ENCODE assay signal across 1 cellular context in genomic region chr11:32435511-32435946, GRCh38.
TF ChIP-seq lines count a peak whose summit lies in the region.

WT1 (minus strand) TSS chr11:32435539.

TF ChIP-seq in K562, 482 proteins besides CTCF, POLR2A, EP300 and RAD21 (continued from another document and continues in another):
- TF ChIP-seq, protein P1, sequence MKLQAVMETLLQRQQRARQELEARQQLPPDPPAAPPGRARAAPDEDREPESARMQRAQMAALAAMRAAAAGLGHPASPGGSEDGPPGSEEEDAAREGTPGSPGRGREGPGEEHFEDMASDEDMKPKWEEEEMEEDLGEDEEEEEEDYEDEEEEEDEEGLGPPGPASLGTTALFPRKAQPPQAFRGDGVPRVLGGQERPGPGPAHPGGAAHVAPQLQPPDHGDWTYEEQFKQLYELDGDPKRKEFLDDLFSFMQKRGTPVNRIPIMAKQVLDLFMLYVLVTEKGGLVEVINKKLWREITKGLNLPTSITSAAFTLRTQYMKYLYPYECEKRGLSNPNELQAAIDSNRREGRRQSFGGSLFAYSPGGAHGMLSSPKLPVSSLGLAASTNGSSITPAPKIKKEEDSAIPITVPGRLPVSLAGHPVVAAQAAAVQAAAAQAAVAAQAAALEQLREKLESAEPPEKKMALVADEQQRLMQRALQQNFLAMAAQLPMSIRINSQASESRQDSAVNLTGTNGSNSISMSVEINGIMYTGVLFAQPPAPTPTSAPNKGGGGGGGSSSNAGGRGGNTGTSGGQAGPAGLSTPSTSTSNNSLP (IDR thresholded peaks at IDR 0.05; ENCODE audit: borderline replicate concordance, low read depth, low read length) = no peak
- TF ChIP-seq ZNF584 (CRISPR knock-in tag; IDR thresholded peaks at IDR 0.05; ENCODE audit: low read depth) = no peak
- TF ChIP-seq TFAM (CRISPR knock-in tag; conservative IDR thresholded peaks at IDR 0.05) = no peak
- no peak for TF ChIP-seq ZBED1 (IDR thresholded peaks at IDR 0.05)
- no peak for TF ChIP-seq ZNF280B (CRISPR knock-in tag; IDR thresholded peaks at IDR 0.05)
- no peak for TF ChIP-seq TOE1 (IDR thresholded peaks at IDR 0.05; ENCODE audit: borderline replicate concordance)
- no peak for TF ChIP-seq TOE1 (CRISPR knock-in tag; IDR thresholded peaks at IDR 0.05; ENCODE audit: borderline replicate concordance, low read depth)
- TF ChIP-seq ZNF511 (CRISPR knock-in tag; IDR thresholded peaks at IDR 0.05) = no peak; the same call in 1 of the 2 replicates
- no peak for TF ChIP-seq PTRF (tag; IDR thresholded peaks at IDR 0.05)
- TF ChIP-seq ZNF174 (CRISPR knock-in tag; IDR thresholded peaks at IDR 0.05) = no peak
- TF ChIP-seq BRD9 (IDR thresholded peaks at IDR 0.05; ENCODE audit: low read depth, partially characterized antibody) = no peak
- TF ChIP-seq KDM2B (CRISPR knock-in tag; IDR thresholded peaks at IDR 0.05) = 0 out of 2 replicates have a peak, but pooled peaks have one; percentile 24
- TF ChIP-seq, protein P2, sequence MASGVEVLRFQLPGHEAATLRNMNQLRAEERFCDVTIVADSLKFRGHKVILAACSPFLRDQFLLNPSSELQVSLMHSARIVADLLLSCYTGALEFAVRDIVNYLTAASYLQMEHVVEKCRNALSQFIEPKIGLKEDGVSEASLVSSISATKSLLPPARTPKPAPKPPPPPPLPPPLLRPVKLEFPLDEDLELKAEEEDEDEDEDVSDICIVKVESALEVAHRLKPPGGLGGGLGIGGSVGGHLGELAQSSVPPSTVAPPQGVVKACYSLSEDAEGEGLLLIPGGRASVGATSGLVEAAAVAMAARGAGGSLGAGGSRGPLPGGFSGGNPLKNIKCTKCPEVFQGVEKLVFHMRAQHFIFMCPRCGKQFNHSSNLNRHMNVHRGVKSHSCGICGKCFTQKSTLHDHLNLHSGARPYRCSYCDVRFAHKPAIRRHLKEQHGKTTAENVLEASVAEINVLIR (CRISPR knock-in tag; IDR thresholded peaks at IDR 0.05) = no peak
- no peak for TF ChIP-seq PPARD (CRISPR knock-in tag; IDR thresholded peaks at IDR 0.05)
- TF ChIP-seq RBM34 (IDR thresholded peaks at IDR 0.05; ENCODE audit: borderline replicate concordance, insufficient read depth, low read length) = no peak
- TF ChIP-seq PREB (CRISPR knock-in tag; IDR thresholded peaks at IDR 0.05) = no peak
- TF ChIP-seq RBM25 (IDR thresholded peaks at IDR 0.05; ENCODE audit: low read depth, low read length, severe bottlenecking) = no peak
- no peak for TF ChIP-seq ZNF133 (CRISPR knock-in tag; IDR thresholded peaks at IDR 0.05)
- TF ChIP-seq, protein P3, sequence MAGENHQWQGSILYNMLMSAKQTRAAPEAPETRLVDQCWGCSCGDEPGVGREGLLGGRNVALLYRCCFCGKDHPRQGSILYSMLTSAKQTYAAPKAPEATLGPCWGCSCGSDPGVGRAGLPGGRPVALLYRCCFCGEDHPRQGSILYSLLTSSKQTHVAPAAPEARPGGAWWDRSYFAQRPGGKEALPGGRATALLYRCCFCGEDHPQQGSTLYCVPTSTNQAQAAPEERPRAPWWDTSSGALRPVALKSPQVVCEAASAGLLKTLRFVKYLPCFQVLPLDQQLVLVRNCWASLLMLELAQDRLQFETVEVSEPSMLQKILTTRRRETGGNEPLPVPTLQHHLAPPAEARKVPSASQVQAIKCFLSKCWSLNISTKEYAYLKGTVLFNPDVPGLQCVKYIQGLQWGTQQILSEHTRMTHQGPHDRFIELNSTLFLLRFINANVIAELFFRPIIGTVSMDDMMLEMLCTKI (IDR thresholded peaks at IDR 0.05; ENCODE audit: partially characterized antibody) = no peak
- no peak for TF ChIP-seq ZNF655 (CRISPR knock-in tag; IDR thresholded peaks at IDR 0.05)
- TF ChIP-seq ZNF124 (CRISPR knock-in tag; IDR thresholded peaks at IDR 0.05) = no peak
- TF ChIP-seq PHF8 (IDR thresholded peaks at IDR 0.05; ENCODE audit: borderline replicate concordance, low read length) = peak; percentile 20; the same call in 1 of the 2 replicates
- no peak for TF ChIP-seq SREBF2 (CRISPR knock-in tag; IDR thresholded peaks at IDR 0.05)
- no peak for TF ChIP-seq NR3C1 (CRISPR knock-in tag; IDR thresholded peaks at IDR 0.05)
- no peak for TF ChIP-seq ZEB2 (IDR thresholded peaks at IDR 0.05)
- TF ChIP-seq ARID2 (IDR thresholded peaks at IDR 0.05) = no peak
- TF ChIP-seq MAZ (CRISPR knock-in tag; conservative IDR thresholded peaks at IDR 0.05 in 1 of 2, IDR thresholded peaks at IDR 0.05 in 1 of 2) = peak; percentile 77 to 89
- TF ChIP-seq CBFA2T3 (IDR thresholded peaks at IDR 0.05) = no peak
- no peak for TF ChIP-seq HIVEP1 (CRISPR knock-in tag; IDR thresholded peaks at IDR 0.05)
- no peak for TF ChIP-seq PCBP2 (IDR thresholded peaks at IDR 0.05; ENCODE audit: low read depth, low read length, poor library complexity, severe bottlenecking)
- TF ChIP-seq ARNT (IDR thresholded peaks at IDR 0.05) = no peak
- TF ChIP-seq, protein P4, sequence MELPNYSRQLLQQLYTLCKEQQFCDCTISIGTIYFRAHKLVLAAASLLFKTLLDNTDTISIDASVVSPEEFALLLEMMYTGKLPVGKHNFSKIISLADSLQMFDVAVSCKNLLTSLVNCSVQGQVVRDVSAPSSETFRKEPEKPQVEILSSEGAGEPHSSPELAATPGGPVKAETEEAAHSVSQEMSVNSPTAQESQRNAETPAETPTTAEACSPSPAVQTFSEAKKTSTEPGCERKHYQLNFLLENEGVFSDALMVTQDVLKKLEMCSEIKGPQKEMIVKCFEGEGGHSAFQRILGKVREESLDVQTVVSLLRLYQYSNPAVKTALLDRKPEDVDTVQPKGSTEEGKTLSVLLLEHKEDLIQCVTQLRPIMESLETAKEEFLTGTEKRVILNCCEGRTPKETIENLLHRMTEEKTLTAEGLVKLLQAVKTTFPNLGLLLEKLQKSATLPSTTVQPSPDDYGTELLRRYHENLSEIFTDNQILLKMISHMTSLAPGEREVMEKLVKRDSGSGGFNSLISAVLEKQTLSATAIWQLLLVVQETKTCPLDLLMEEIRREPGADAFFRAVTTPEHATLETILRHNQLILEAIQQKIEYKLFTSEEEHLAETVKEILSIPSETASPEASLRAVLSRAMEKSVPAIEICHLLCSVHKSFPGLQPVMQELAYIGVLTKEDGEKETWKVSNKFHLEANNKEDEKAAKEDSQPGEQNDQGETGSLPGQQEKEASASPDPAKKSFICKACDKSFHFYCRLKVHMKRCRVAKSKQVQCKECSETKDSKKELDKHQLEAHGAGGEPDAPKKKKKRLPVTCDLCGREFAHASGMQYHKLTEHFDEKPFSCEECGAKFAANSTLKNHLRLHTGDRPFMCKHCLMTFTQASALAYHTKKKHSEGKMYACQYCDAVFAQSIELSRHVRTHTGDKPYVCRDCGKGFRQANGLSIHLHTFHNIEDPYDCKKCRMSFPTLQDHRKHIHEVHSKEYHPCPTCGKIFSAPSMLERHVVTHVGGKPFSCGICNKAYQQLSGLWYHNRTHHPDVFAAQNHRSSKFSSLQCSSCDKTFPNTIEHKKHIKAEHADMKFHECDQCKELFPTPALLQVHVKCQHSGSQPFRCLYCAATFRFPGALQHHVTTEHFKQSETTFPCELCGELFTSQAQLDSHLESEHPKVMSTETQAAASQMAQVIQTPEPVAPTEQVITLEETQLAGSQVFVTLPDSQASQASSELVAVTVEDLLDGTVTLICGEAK (IDR thresholded peaks at IDR 0.05) = peak; percentile 39; the same call in 1 of the 2 replicates
- TF ChIP-seq, protein P4 (CRISPR knock-in tag; IDR thresholded peaks at IDR 0.05) = no peak
- TF ChIP-seq SUPT5H (IDR thresholded peaks at IDR 0.05) = peak; percentile 62
- no peak for TF ChIP-seq ZNF778 (CRISPR knock-in tag; IDR thresholded peaks at IDR 0.05)
- no peak for TF ChIP-seq PRPF4 (IDR thresholded peaks at IDR 0.05; ENCODE audit: insufficient read depth, low read depth, low read length, poor library complexity, severe bottlenecking)
- TF ChIP-seq ZNF561 (CRISPR knock-in tag; conservative IDR thresholded peaks at IDR 0.05) = no peak
- no peak for TF ChIP-seq ZNF583 (CRISPR knock-in tag; IDR thresholded peaks at IDR 0.05)
- TF ChIP-seq, protein P5, sequence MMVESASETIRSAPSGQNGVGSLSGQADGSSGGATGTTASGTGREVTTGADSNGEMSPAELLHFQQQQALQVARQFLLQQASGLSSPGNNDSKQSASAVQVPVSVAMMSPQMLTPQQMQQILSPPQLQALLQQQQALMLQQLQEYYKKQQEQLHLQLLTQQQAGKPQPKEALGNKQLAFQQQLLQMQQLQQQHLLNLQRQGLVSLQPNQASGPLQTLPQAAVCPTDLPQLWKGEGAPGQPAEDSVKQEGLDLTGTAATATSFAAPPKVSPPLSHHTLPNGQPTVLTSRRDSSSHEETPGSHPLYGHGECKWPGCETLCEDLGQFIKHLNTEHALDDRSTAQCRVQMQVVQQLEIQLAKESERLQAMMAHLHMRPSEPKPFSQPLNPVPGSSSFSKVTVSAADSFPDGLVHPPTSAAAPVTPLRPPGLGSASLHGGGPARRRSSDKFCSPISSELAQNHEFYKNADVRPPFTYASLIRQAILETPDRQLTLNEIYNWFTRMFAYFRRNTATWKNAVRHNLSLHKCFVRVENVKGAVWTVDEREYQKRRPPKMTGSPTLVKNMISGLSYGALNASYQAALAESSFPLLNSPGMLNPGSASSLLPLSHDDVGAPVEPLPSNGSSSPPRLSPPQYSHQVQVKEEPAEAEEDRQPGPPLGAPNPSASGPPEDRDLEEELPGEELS (CRISPR knock-in tag; IDR thresholded peaks at IDR 0.05; ENCODE audit: borderline replicate concordance) = no peak
- 0 out of 4 replicates have a peak, but pooled peaks of 1 of the 2 experiments have one; percentile 16 for TF ChIP-seq NONO (IDR thresholded peaks at IDR 0.05; ENCODE audit: low read depth in 2 of 2, low read length in 1 of 2)
- no peak for TF ChIP-seq ASH1L (IDR thresholded peaks at IDR 0.05; ENCODE audit: borderline replicate concordance, low read depth, partially characterized antibody)
- peak; percentile 63; the same call in 1 of the 2 replicates for TF ChIP-seq LCOR (CRISPR knock-in tag; IDR thresholded peaks at IDR 0.05)
- TF ChIP-seq CHD1 (IDR thresholded peaks at IDR 0.05; ENCODE audit: low read length) = no peak
- TF ChIP-seq SMARCA5 (IDR thresholded peaks at IDR 0.05) = no peak
- no peak for TF ChIP-seq DIDO1 (tag; IDR thresholded peaks at IDR 0.05; ENCODE audit: low read depth)
- TF ChIP-seq PHF21A (IDR thresholded peaks at IDR 0.05; ENCODE audit: borderline replicate concordance, low read depth) = no peak
- TF ChIP-seq RBFOX2 (IDR thresholded peaks at IDR 0.05; ENCODE audit: low read depth, low read length) = peak; percentile 72
- TF ChIP-seq ZNF57 (CRISPR knock-in tag; IDR thresholded peaks at IDR 0.05) = no peak
- no peak for TF ChIP-seq YBX1 (IDR thresholded peaks at IDR 0.05)
- TF ChIP-seq MIER1 (IDR thresholded peaks at IDR 0.05; ENCODE audit: low read depth) = no peak
- TF ChIP-seq NFXL1 (CRISPR knock-in tag; IDR thresholded peaks at IDR 0.05) = no peak
